19 cellular contexts compared by ENCODE assay signal in the genomic region with DNA sequence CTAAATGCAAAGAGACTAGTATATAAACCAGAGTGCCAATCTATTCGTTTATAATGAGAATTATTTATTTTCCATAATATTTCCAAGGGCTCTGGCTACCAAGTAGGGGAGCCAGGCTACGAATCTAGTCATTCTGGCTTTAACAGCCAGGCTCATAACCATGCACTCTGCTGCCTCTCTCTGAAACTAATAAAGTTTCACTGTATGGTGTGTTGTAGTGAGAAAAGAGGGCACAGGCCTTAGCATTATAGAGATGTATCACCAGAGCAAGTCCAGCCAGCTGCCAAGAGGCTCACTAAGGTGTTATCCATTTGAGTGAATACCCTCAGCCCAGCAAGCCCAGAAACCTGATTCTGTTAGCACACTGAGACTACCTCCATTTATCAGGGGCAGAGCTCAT. TPM values are rescaled to one million over a fixed set of nuclear protein-coding genes. Genes with fewer than 3 reads are reported as not detected.
DNase-seq lines count a peak whose midpoint lies in the region; ATAC-seq and TF ChIP-seq lines count a peak whose summit lies in the region.
"Had no signal": no experiment of that assay in that cellular context is flagged by ENCODE, and none has a peak within 500 bp of the region (broad histone marks: within the 10 kb centered on the region; RNA-seq: fewer than 3 reads in every experiment).

No MANE protein-coding gene starts in this region.

- no peaks in the 10 kb centered on the region for H3K36me3 ChIP-seq in thymus (ENCODE audit: control insufficient read depth, insufficient read depth)

- no peaks in the 10 kb centered on the region for H3K9me3 Mint-ChIP-seq in activated naive CD4-positive, alpha-beta T cell treated with anti-CD3 and anti-CD28 coated beads, Interleukin-2, amount 50 U/mL, for 24 hours
- H3K9me3 Mint-ChIP-seq: CD4-positive, alpha-beta memory T cell had no signal

- no peak overlapping the region for H3K4me3 ChIP-seq in thymus (ENCODE audit: low read length)
- H3K4me3 ChIP-seq: A549 had no signal

- peak; percentile 42 for TF ChIP-seq POLR2A in erythroblast (IDR thresholded peaks at IDR 0.05; ENCODE audit: low read length)

- H3K4me1 ChIP-seq in thymus (ENCODE audit: control insufficient read depth, insufficient read depth, low read length) = peaks cover 27% of the 10 kb centered on the region
- H3K4me1 ChIP-seq: A549 had no signal

- H3K27ac Mint-ChIP-seq in activated naive CD4-positive, alpha-beta T cell treated with anti-CD3 and anti-CD28 coated beads, Interleukin-2, amount 50 U/mL, for 24 hours = peak overlapping the region; percentile 8

- H3K9me3 ChIP-seq in thymus (ENCODE audit: control insufficient read depth) = no peaks in the 10 kb centered on the region
- H3K9me3 ChIP-seq: A549 had no signal

- H3K27ac ChIP-seq in thymus (ENCODE audit: low read depth) = peak overlapping the region; percentile 20
- H3K27ac ChIP-seq: 22Rv1, A549, C4-2B had no signal

- ATAC-seq in HG02870 (IDR thresholded peaks at IDR 0.05; ENCODE audit: unreplicated experiment) = no peak
- ATAC-seq: A549 had no signal

- H3K4me1 Mint-ChIP-seq in activated naive CD4-positive, alpha-beta T cell treated with anti-CD3 and anti-CD28 coated beads, Interleukin-2, amount 50 U/mL, for 24 hours = peaks cover 82% of the 10 kb centered on the region

- DNase-seq in activated naive CD4-positive, alpha-beta T cell treated with Interleukin-2 at 50 U/mL for 16 hours = no peak
- peak; percentile 40 for DNase-seq in NCI-H69 (lab: John Stamatoyannopoulos, UW)
- DNase-seq in erythroblast (lab: John Stamatoyannopoulos, UW) = no peak
- no peak for DNase-seq in NCI-H146 treated with DMSO at 0.1 percent for 48 hours (lab: John Stamatoyannopoulos, UW; ENCODE audit: unreplicated experiment)
- DNase-seq in epidermal melanocyte (ENCODE audit: insufficient read length, low spot score) = no peak
- DNase-seq: AML-193; Calu3; CD4-positive, alpha-beta memory T cell; DMS79 treated with DMSO at 0.1 percent for 48 hours; GF-D8; HCEC 1CT; IMR-90 had no signal

- H3K27me3 ChIP-seq in thymus (ENCODE audit: control insufficient read depth, insufficient read depth) = no peaks in the 10 kb centered on the region

- H3K4me3 Mint-ChIP-seq in activated naive CD4-positive, alpha-beta T cell treated with anti-CD3 and anti-CD28 coated beads, Interleukin-2, amount 50 U/mL, for 24 hours = no peak overlapping the region
- H3K4me3 Mint-ChIP-seq: CD4-positive, alpha-beta memory T cell had no signal

- WGBS in thymus = 84% methylated on average over 2 of the region's 2 CpGs

- H3K36me3 Mint-ChIP-seq in activated naive CD4-positive, alpha-beta T cell treated with anti-CD3 and anti-CD28 coated beads, Interleukin-2, amount 50 U/mL, for 24 hours = no peaks in the 10 kb centered on the region
- H3K36me3 Mint-ChIP-seq: CD4-positive, alpha-beta memory T cell had no signal

- H3K27me3 Mint-ChIP-seq in activated naive CD4-positive, alpha-beta T cell treated with anti-CD3 and anti-CD28 coated beads, Interleukin-2, amount 50 U/mL, for 24 hours = no peaks in the 10 kb centered on the region
- H3K27me3 Mint-ChIP-seq: CD4-positive, alpha-beta memory T cell had no signal

RNA-seq across cellular contexts. Expression of a gene that starts 4.4 kb away (rescaled TPM):
- polyA plus RNA-seq in thymus = 4.1 TPM
- polyA plus RNA-seq: A549, BJ, IMR-90 had no signal

RNA-seq across cellular contexts. Expression of a gene that starts 11.3 kb away (rescaled TPM):
- 19.8 TPM for polyA plus RNA-seq in thymus

RNA-seq across cellular contexts. Expression of a gene that starts 49.6 kb away (rescaled TPM):
- polyA plus RNA-seq in thymus = 191 TPM
